ENCODE assay signal across 11 cellular contexts in the genomic region with DNA sequence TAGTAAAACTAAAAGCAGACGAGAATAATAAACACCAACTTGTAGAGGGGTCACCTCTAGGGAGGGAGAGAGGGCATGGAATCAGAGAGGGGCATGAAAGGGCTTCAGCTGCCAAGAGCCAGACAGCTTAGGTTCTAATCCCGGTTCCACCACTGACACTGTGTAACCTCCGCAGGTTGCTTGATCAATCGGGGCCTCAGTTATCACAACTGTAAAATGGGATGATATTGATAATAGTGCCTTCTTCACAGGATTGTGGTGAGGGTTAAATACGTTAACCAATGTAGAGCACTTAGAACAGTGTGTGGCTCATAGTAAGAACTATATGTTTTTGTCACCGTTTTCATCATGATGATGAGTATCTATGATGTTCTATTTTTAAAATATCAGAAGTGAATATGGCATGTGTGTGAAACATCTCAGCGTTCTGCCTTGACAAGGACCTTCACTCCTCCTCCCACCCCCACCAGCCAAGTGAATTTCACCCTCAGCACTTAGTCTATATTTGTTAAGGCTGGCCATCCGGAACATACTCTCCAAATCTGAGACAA. TPM values are rescaled to one million over a fixed set of nuclear protein-coding genes. Genes with fewer than 3 reads are reported as not detected.
DNase-seq lines count a peak whose midpoint lies in the region; ATAC-seq and TF ChIP-seq lines count a peak whose summit lies in the region.
"Had no signal": no experiment of that assay in that cellular context is flagged by ENCODE, and none has a peak within 500 bp of the region (broad histone marks: within the 10 kb centered on the region; RNA-seq: fewer than 3 reads in every experiment).

No MANE protein-coding gene starts in this region.

- H4K8ac ChIP-seq in mesenchymal stem cell (ENCODE audit: low read length): no peak overlapping the region

- peak overlapping the region; percentile 97 for H3K27ac Mint-ChIP-seq in CD4-positive, alpha-beta T cell
- H3K27ac Mint-ChIP-seq in activated naive CD8-positive, alpha-beta T cell treated with anti-CD3 and anti-CD28 coated beads, Interleukin-2, amount 50 U/mL, for 24 hours: peak overlapping the region; percentile 94

- POLR2A ChIA-PET in CD4-positive, alpha-beta T cell (lab: Charles Lee): interaction anchor here (1.0 to 4.9 kb wide), 13 partner anchors 11 to 324 kb away, joined by 3 to 68 read pairs (median 13); partner anchors contain the start of genes BRPF3, MAPK13 and MAPK14

- no peak overlapping the region for H3K14ac ChIP-seq in mesenchymal stem cell (ENCODE audit: low read length in 2 of 2)

- H3K9me3 ChIP-seq in CD4-positive, alpha-beta T cell (ENCODE audit: control insufficient read depth, low read length): no peaks in the 10 kb centered on the region
- H3K9me3 ChIP-seq in OCI-LY1 (ENCODE audit: low read length) (no peaks in the 10 kb centered on the region), neutrophil (no peaks in the 10 kb centered on the region), psoas muscle (no peaks in the 10 kb centered on the region), mesenchymal stem cell (ENCODE audit: control insufficient read depth, low read length) (no peaks in the 10 kb centered on the region)

- H2BK15ac ChIP-seq in mesenchymal stem cell (ENCODE audit: low read depth, poor library complexity, severe bottlenecking): no peak overlapping the region

- H3K27ac ChIP-seq in CD4-positive, alpha-beta T cell (ENCODE audit: low read depth, low read length): peak overlapping the region; percentile 93
- H3K27ac ChIP-seq in OCI-LY1 (ENCODE audit: low read depth, low read length, poor library complexity, severe bottlenecking) (peak overlapping the region; percentile 82), neutrophil (peak overlapping the region; percentile 96), psoas muscle (no peak overlapping the region), mesenchymal stem cell (ENCODE audit: low read length, poor library complexity, severe bottlenecking) (no peak overlapping the region)

- TF ChIP-seq CTCF in CD4-positive, alpha-beta T cell (IDR thresholded peaks at IDR 0.05): no peak
- no peak for TF ChIP-seq CTCF in OCI-LY1 (IDR thresholded peaks at IDR 0.05; ENCODE audit: low read length)
- no peak for TF ChIP-seq CTCF in neutrophil (IDR thresholded peaks at IDR 0.05)
- no peak for TF ChIP-seq CTCF in psoas muscle (IDR thresholded peaks at IDR 0.05)

- H3K23ac ChIP-seq in mesenchymal stem cell (ENCODE audit: low read length in 2 of 2): no peak overlapping the region

- intact Hi-C loops in CD4-positive, alpha-beta T cell (cut with DNase I, micrococcal nuclease): loop anchor here (1.0 to 10.0 kb wide), 4 partner anchors 11 to 182 kb away; no protein-coding TSS in a partner anchor
- intact Hi-C loops in psoas muscle (cut with DNase I): loop anchor here (2.0 to 10.0 kb wide), 4 partner anchors 75 to 245 kb away; partner anchors contain the start of gene BRPF3 (in 1 of the 2)

- no peaks in the 10 kb centered on the region for H3K9me3 Mint-ChIP-seq in CD4-positive, alpha-beta T cell
- H3K9me3 Mint-ChIP-seq in activated naive CD8-positive, alpha-beta T cell treated with anti-CD3 and anti-CD28 coated beads, Interleukin-2, amount 50 U/mL, for 24 hours: no peaks in the 10 kb centered on the region

- H3K4me1 ChIP-seq in OCI-LY1 (ENCODE audit: insufficient read depth, low read length, severe bottlenecking): peaks cover 50% of the 10 kb centered on the region
- H3K4me1 ChIP-seq in neutrophil (ENCODE audit: control insufficient read depth in 1 of 2, insufficient read depth in 1 of 2, low read depth in 1 of 2, low read length in 1 of 2): peaks cover 98 to 100% of the 10 kb centered on the region in 2 experiments
- H3K4me1 ChIP-seq in psoas muscle: peaks cover 17% of the 10 kb centered on the region
- H3K4me1 ChIP-seq in mesenchymal stem cell (ENCODE audit: control insufficient read depth, insufficient read depth, low read depth, low read length): peaks cover 9% of the 10 kb centered on the region

- peak; percentile 12 for ATAC-seq in CD4-positive, alpha-beta T cell (ENCODE audit: poor library complexity)
- peak; percentile 2 for ATAC-seq in activated naive CD8-positive, alpha-beta T cell treated with anti-CD3 and anti-CD28 coated beads, Interleukin-2, amount 50 U/mL, for 24 hours
- ATAC-seq in psoas muscle: no peak
- no peak for ATAC-seq in HG03095 (IDR thresholded peaks at IDR 0.05; ENCODE audit: unreplicated experiment)
- no peak for ATAC-seq in GM21717 (IDR thresholded peaks at IDR 0.05; ENCODE audit: unreplicated experiment)
- ATAC-seq: SK-N-SH treated with all-trans-retinoic acid at 6 μM for 48 hours had no signal

- CTCF ChIA-PET in CD4-positive, alpha-beta T cell (lab: Charles Lee): interaction anchor here (0.9 to 4.2 kb wide), 6 partner anchors 11 to 182 kb away, joined by 3 to 33 read pairs (median 10); partner anchors contain the start of genes MAPK13 and MAPK14

- H3K36me3 ChIP-seq in OCI-LY1 (ENCODE audit: insufficient read depth, low read length): no peaks in the 10 kb centered on the region
- H3K36me3 ChIP-seq in neutrophil: peaks cover 33% of the 10 kb centered on the region
- H3K36me3 ChIP-seq in psoas muscle (ENCODE audit: insufficient read depth in 1 of 2, low read depth in 1 of 2): peaks cover 0 to 19% of the 10 kb centered on the region in 2 donors
- H3K36me3 ChIP-seq in mesenchymal stem cell (ENCODE audit: control insufficient read depth in 1 of 2, insufficient read depth in 2 of 2, low read depth in 1 of 2, low read length in 2 of 2): peaks cover 0 to 10% of the 10 kb centered on the region in 2 experiments

- no peak overlapping the region for H2BK5ac ChIP-seq in mesenchymal stem cell (ENCODE audit: low read depth, low read length, poor library complexity, severe bottlenecking)

- no peaks in the 10 kb centered on the region for H3K27me3 ChIP-seq in CD4-positive, alpha-beta T cell (ENCODE audit: control insufficient read depth, insufficient read depth, low read length)
- no peaks in the 10 kb centered on the region for H3K27me3 ChIP-seq in OCI-LY1 (ENCODE audit: insufficient read depth, low read length)
- no peaks in the 10 kb centered on the region for H3K27me3 ChIP-seq in neutrophil
- H3K27me3 ChIP-seq in psoas muscle (ENCODE audit: insufficient read depth in 3 of 3, low read length in 2 of 3): no peaks in the 10 kb centered on the region
- H3K27me3 ChIP-seq in mesenchymal stem cell (ENCODE audit: control insufficient read depth in 1 of 2, insufficient read depth in 1 of 2, low read length in 2 of 2): no peaks in the 10 kb centered on the region

- no peak overlapping the region for H2BK12ac ChIP-seq in mesenchymal stem cell (ENCODE audit: low read length in 2 of 2)

- H3K4ac ChIP-seq in mesenchymal stem cell (ENCODE audit: low read depth in 1 of 2, low read length in 2 of 2): no peak overlapping the region

- no peaks in the 10 kb centered on the region for H3K27me3 Mint-ChIP-seq in CD4-positive, alpha-beta T cell
- H3K27me3 Mint-ChIP-seq in activated naive CD8-positive, alpha-beta T cell treated with anti-CD3 and anti-CD28 coated beads, Interleukin-2, amount 50 U/mL, for 24 hours: no peaks in the 10 kb centered on the region

- no peak overlapping the region for H2BK120ac ChIP-seq in mesenchymal stem cell (ENCODE audit: low read depth, low read length)

- no peak overlapping the region for H2AK5ac ChIP-seq in mesenchymal stem cell (ENCODE audit: low read length, severe bottlenecking)

- H3K79me2 ChIP-seq in OCI-LY1 (ENCODE audit: insufficient read depth, low read length): no peaks in the 10 kb centered on the region

- H3K4me2 ChIP-seq in OCI-LY1 (ENCODE audit: low read length) (peak overlapping the region; percentile 63; the same call in 1 of the 2 replicates), mesenchymal stem cell (ENCODE audit: low read length, poor library complexity, severe bottlenecking) (no peak overlapping the region)

- H2AFZ ChIP-seq in OCI-LY1 (ENCODE audit: low read length) (no peak overlapping the region), mesenchymal stem cell (ENCODE audit: low read depth, low read length) (no peak overlapping the region)

- no peak overlapping the region for H3K18ac ChIP-seq in mesenchymal stem cell (ENCODE audit: low read depth in 1 of 2, low read length in 2 of 2)

- H3F3A ChIP-seq in OCI-LY1 (ENCODE audit: insufficient read depth, low read length): no peaks in the 10 kb centered on the region

- H3K4me1 Mint-ChIP-seq in CD4-positive, alpha-beta T cell (ENCODE audit: low read depth): peaks cover 95% of the 10 kb centered on the region
- peaks cover 91% of the 10 kb centered on the region for H3K4me1 Mint-ChIP-seq in activated naive CD8-positive, alpha-beta T cell treated with anti-CD3 and anti-CD28 coated beads, Interleukin-2, amount 50 U/mL, for 24 hours

- H3K79me1 ChIP-seq in mesenchymal stem cell (replicated peaks; ENCODE audit: low read length, poor library complexity, severe bottlenecking): no peaks in the 10 kb centered on the region

- no peak for DNase-seq in CD4-positive, alpha-beta T cell
- DNase-seq in activated naive CD8-positive, alpha-beta T cell treated with anti-CD3 and anti-CD28 coated beads, Interleukin-2, amount 50 U/mL, for 24 hours: no peak
- no peak for DNase-seq in psoas muscle
- DNase-seq in mesenchymal stem cell: no peak
- DNase-seq: left cardiac atrium, NCI-H1105 had no signal

- H3K4me3 ChIP-seq in OCI-LY1 (ENCODE audit: low read depth, low read length, poor library complexity, severe bottlenecking) (peak overlapping the region; percentile 39), neutrophil (ENCODE audit: low read depth in 1 of 2, low read length in 1 of 2) (peak overlapping the region in 1 of 2 experiments; percentile 60), psoas muscle (no peak overlapping the region), mesenchymal stem cell (ENCODE audit: insufficient read depth in 1 of 2, low read depth in 1 of 2, low read length in 2 of 2) (no peak overlapping the region)

- no peak overlapping the region; the same call in 1 of the 2 replicates for H3K9ac ChIP-seq in OCI-LY1 (ENCODE audit: low read length)
- H3K9ac ChIP-seq in mesenchymal stem cell (ENCODE audit: low read length): no peak overlapping the region

- H3K36me3 Mint-ChIP-seq in CD4-positive, alpha-beta T cell (ENCODE audit: low read depth): no peaks in the 10 kb centered on the region
- peaks cover 7% of the 10 kb centered on the region for H3K36me3 Mint-ChIP-seq in activated naive CD8-positive, alpha-beta T cell treated with anti-CD3 and anti-CD28 coated beads, Interleukin-2, amount 50 U/mL, for 24 hours (ENCODE audit: low read depth)

- peak overlapping the region; percentile 86 for H3K4me3 Mint-ChIP-seq in CD4-positive, alpha-beta T cell
- H3K4me3 Mint-ChIP-seq in activated naive CD8-positive, alpha-beta T cell treated with anti-CD3 and anti-CD28 coated beads, Interleukin-2, amount 50 U/mL, for 24 hours: peak overlapping the region; percentile 74

- no peak overlapping the region for H4K91ac ChIP-seq in mesenchymal stem cell (ENCODE audit: low read length)

- H3K9me2 ChIP-seq in OCI-LY1 (ENCODE audit: low read depth, low read length): no peaks in the 10 kb centered on the region

- 78 to 83% (median 81%) methylated on average over 8 of the region's 8 CpGs for WGBS in psoas muscle, 3 donors
- 97% methylated on average over 7 of the region's 8 CpGs for WGBS in mesenchymal stem cell

- H4K20me1 ChIP-seq in OCI-LY1 (ENCODE audit: insufficient read depth, low read length): no peaks in the 10 kb centered on the region

RNA-seq across cellular contexts. Expression of gene MAPK13, which starts 10.3 kb away (rescaled TPM):
- total RNA-seq in CD4-positive, alpha-beta T cell: 10 to 100 TPM; 58.5 to 63.5 TPM
- total RNA-seq in psoas muscle: 1 to 10 TPM in 3 of 4 donors, under 1 TPM in 1; 0.92 to 2.8 (median 1.6) TPM
- polyA plus RNA-seq in psoas muscle: 1 to 10 TPM in 1 of 3 donors, under 1 TPM in 2; 0.49 to 4.0 (median 0.52) TPM
- 29.8 TPM for polyA plus RNA-seq in mesenchymal stem cell (2013, experiment 1 of 2)
- 28.9 TPM for polyA plus RNA-seq in mesenchymal stem cell (2013, experiment 2 of 2)

Comparison
In these comparisons a context has a peak if more than half of its experiments do, and no peak if none do; other contexts are left out.
1. ATAC-seq: peak in CD4-positive, alpha-beta T cell (single experiment) and activated naive CD8-positive, alpha-beta T cell treated with anti-CD3 and anti-CD28 coated beads, Interleukin-2, amount 50 U/mL, for 24 hours (single experiment); none in psoas muscle (0 of 4), HG03095 (single experiment) and GM21717 (single experiment).
2. H3K27ac ChIP-seq: peak in CD4-positive, alpha-beta T cell (single experiment), OCI-LY1 (single experiment) and neutrophil (single experiment); none in psoas muscle (single experiment) and mesenchymal stem cell (single experiment).
3. RNA of gene MAPK13, which starts 10.3 kb away (total RNA-seq): 58.5 to 63.5 TPM in CD4-positive, alpha-beta T cell; 0.92 to 2.8 TPM in psoas muscle; every median in the first group is over 10 times any median in the second.